ENCODE assay signal across 14 cellular contexts in the genomic region with DNA sequence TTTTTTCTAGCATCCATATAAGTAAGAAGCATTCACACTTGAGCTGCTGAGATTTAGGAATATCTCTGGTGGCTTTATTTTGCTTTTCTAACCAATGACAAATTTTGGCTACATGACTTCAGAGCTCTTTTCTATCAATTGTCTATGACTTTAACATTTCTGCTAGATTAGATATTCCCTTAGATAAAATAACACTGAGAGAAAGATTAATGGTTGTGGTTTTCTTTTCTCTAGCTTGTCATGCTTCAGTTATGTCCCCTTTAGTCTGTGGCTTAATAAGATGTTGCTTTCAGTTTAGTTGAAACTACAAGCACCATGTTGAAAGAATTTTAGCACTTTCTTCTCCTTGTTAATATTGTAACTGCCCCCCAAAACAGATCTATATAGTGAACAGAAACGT.
A peak's percentile ranks its signal among the peaks of the same experiment; 100 is the strongest.
DNase-seq lines count a peak whose midpoint lies in the region; FAIRE-seq and TF ChIP-seq lines count a peak whose summit lies in the region.
"Had no signal": no experiment of that assay in that cellular context is flagged by ENCODE, and none has a peak within 500 bp of the region (broad histone marks: within the 10 kb centered on the region; RNA-seq: fewer than 3 reads in every experiment).

No MANE protein-coding gene starts in this region.

- H3K36me3 ChIP-seq in adipocyte (ENCODE audit: control insufficient read depth, insufficient read depth, low read length, severe bottlenecking) (no peaks in the 10 kb centered on the region), keratinocyte (ENCODE audit: control insufficient read depth in 2 of 2, extremely low read depth in 1 of 2, insufficient read depth in 2 of 2, low read length in 2 of 2) (no peaks in the 10 kb centered on the region)
- H3K36me3 ChIP-seq: adrenal gland, esophagus squamous epithelium had no signal

- in situ Hi-C loops in ACHN (cut with HindIII; ENCODE audit: low pct_ligation_motif_present, low pct_unique_long_range_greater_than_20kb, low sequenced_read_pairs), result no loop called here

- H3K4me3 ChIP-seq in adipocyte (ENCODE audit: low read length) (peak overlapping the region; percentile 51), keratinocyte (ENCODE audit: control insufficient read depth in 2 of 3, extremely low read depth in 1 of 3, insufficient read depth in 2 of 3, low read depth in 1 of 3, low read length in 3 of 3) (no peak overlapping the region)
- H3K4me3 ChIP-seq: adrenal gland, esophagus squamous epithelium had no signal

- DNase-seq in ACHN (peak; percentile 59), H54 (ENCODE audit: insufficient read length, low spot score) (no peak), adipocyte (ENCODE audit: low read depth) (peak; percentile 20), keratinocyte (ENCODE audit: low read depth, low spot score) (no peak), NCI-H1092 treated with DMSO at 0.1 percent for 48 hours (lab: John Stamatoyannopoulos, UW) (no peak), NCI-H510A (lab: John Stamatoyannopoulos, UW) (no peak), NCI-H2196 treated with DMSO at 0.1 percent for 48 hours (lab: John Stamatoyannopoulos, UW; ENCODE audit: unreplicated experiment) (no peak)
- DNase-seq in central memory CD4-positive, alpha-beta T cell, result no peak
- DNase-seq: activated CD4-positive, alpha-beta T cell treated with anti-CD3 and anti-CD28 coated beads, Interleukin-2, amount 50 U/mL, for 4 hours; adrenal gland; esophagus squamous epithelium; mesendoderm; occipital lobe; SIG-M5 had no signal

- H3K4me1 ChIP-seq in adipocyte (ENCODE audit: control insufficient read depth, insufficient read depth, low read length), result peaks cover 12% of the 10 kb centered on the region
- no peaks in the 10 kb centered on the region for H3K4me1 ChIP-seq in keratinocyte (ENCODE audit: control insufficient read depth, extremely low read depth, insufficient read depth, low read length)
- H3K4me1 ChIP-seq: adrenal gland, esophagus squamous epithelium had no signal

- peak overlapping the region; percentile 28 for H2AFZ ChIP-seq in keratinocyte (ENCODE audit: control insufficient read depth, low read length)

- peak; percentile 74 for FAIRE-seq in H54 (lab: Jason Lieb, UNC)
- FAIRE-seq in keratinocyte (lab: Jason Lieb, UNC), result no peak

- H3K9me1 ChIP-seq in keratinocyte (ENCODE audit: control insufficient read depth, extremely low read depth, insufficient read depth, low read length), result no peaks in the 10 kb centered on the region

- TF ChIP-seq CTCF in keratinocyte (optimal IDR thresholded peaks at IDR 0.05 in 1 of 3, IDR thresholded peaks at IDR 0.05 in 1 of 3, conservative IDR thresholded peaks at IDR 0.05 in 1 of 3; ENCODE audit: extremely low read depth in 1 of 3, insufficient read depth in 2 of 3, low read length in 3 of 3), result no peak

- H3K4me2 ChIP-seq in keratinocyte (ENCODE audit: control insufficient read depth, extremely low read depth, insufficient read depth, low read depth, low read length), result no peak overlapping the region

- dilution Hi-C loops in keratinocyte (cut with MboI; ENCODE audit: extremely low pct_ligation_motif_present, low sequenced_read_pairs), result no loop called here

- H3K27me3 ChIP-seq in adipocyte (replicated peaks; ENCODE audit: control insufficient read depth, insufficient read depth, low read length), result no peaks in the 10 kb centered on the region
- no peaks in the 10 kb centered on the region for H3K27me3 ChIP-seq in keratinocyte (ENCODE audit: control insufficient read depth, extremely low read depth, insufficient read depth, low read length)
- H3K27me3 ChIP-seq: adrenal gland, esophagus squamous epithelium had no signal

- no peak for TF ChIP-seq POLR2A in H54 (IDR thresholded peaks at IDR 0.05; ENCODE audit: low read depth, low read length)

- no peaks in the 10 kb centered on the region for H3K79me2 ChIP-seq in keratinocyte (ENCODE audit: control insufficient read depth, insufficient read depth, low read length)

- no peaks in the 10 kb centered on the region for H4K20me1 ChIP-seq in keratinocyte (ENCODE audit: control insufficient read depth, extremely low read depth, insufficient read depth, low read length)

- no peak overlapping the region for H3K9ac ChIP-seq in adipocyte (ENCODE audit: low read length)
- H3K9ac ChIP-seq in keratinocyte (ENCODE audit: control insufficient read depth, extremely low read depth, insufficient read depth, low read length), result no peak overlapping the region

- peaks cover 11% of the 10 kb centered on the region for H3K9me3 ChIP-seq in adipocyte (ENCODE audit: control insufficient read depth, low read length)
- no peaks in the 10 kb centered on the region for H3K9me3 ChIP-seq in keratinocyte (ENCODE audit: control insufficient read depth, low read depth, low read length)
- H3K9me3 ChIP-seq: adrenal gland, esophagus squamous epithelium had no signal

- no peak overlapping the region for H3K27ac ChIP-seq in keratinocyte (ENCODE audit: control insufficient read depth, insufficient read depth, low read length)
- H3K27ac ChIP-seq: adrenal gland, esophagus squamous epithelium had no signal

Comparison
In these comparisons a context has a peak if more than half of its experiments do, and no peak if none do; other contexts are left out.
1. DNase-seq: peak in ACHN (single experiment) and adipocyte (single experiment); none in H54 (single experiment), keratinocyte (single experiment), NCI-H1092 treated with DMSO at 0.1 percent for 48 hours (single experiment), NCI-H510A (single experiment), NCI-H2196 treated with DMSO at 0.1 percent for 48 hours (single experiment) and central memory CD4-positive, alpha-beta T cell (single experiment).